19 cellular contexts compared by ENCODE assay signal in the genomic region with DNA sequence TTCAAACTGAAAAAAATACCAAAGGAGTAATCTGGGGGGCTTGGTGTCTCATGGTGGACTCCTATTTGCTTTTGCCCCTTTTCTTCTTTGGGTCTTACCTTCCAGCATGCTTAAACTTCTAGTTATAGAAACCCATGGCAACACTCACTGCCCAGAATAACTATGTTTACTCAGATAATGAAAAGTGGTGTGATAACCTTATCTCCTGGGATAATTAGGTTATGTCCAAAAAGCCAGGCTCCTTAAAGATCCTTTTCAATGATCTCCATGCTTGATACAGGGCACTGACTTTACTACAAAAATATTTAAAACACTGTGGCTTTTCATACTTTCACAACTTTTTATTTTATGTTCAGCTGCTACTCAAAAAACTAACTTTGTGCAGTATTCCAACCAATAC.
DNase-seq lines count a peak whose midpoint lies in the region; ATAC-seq and TF ChIP-seq lines count a peak whose summit lies in the region.
"Had no signal": no experiment of that assay in that cellular context is flagged by ENCODE, and none has a peak within 500 bp of the region (broad histone marks: within the 10 kb centered on the region; RNA-seq: fewer than 3 reads in every experiment).

No MANE protein-coding gene starts in this region.

- TF ChIP-seq POLR2A in heart left ventricle (IDR thresholded peaks at IDR 0.05): no peak
- no peak for TF ChIP-seq POLR2A in stomach (IDR thresholded peaks at IDR 0.05)

- no peak for TF ChIP-seq CTCF in cardiac muscle cell (IDR thresholded peaks at IDR 0.05; ENCODE audit: low read depth, low read length)
- no peak for TF ChIP-seq CTCF in heart left ventricle (IDR thresholded peaks at IDR 0.05)
- no peak for TF ChIP-seq CTCF in stomach (IDR thresholded peaks at IDR 0.05)

- peak overlapping the region; percentile 2 for H3K27ac ChIP-seq in cardiac muscle cell
- H3K27ac ChIP-seq in heart left ventricle: no peak overlapping the region
- H3K27ac ChIP-seq in stomach: no peak overlapping the region
- H3K27ac ChIP-seq: 22Rv1; A549; BLaER1 treated with 17β-estradiol and CSF1 and Interleukin-3, amounts not matched to agents 10 nM and 100 nM; C4-2B had no signal

- DNase-seq in cardiac muscle cell (ENCODE audit: low read depth in 1 of 2, low spot score in 1 of 2) (no peak), heart left ventricle (no peak), SK-N-DZ (ENCODE audit: low spot score) (peak; percentile 94), EL (no peak), stomach (no peak)
- DNase-seq: AML-193; Caco-2; Calu3; CD4-positive, alpha-beta T cell; CD8-positive, alpha-beta T cell; DMS79 treated with DMSO at 0.1 percent for 48 hours; GDM1 had no signal

- no peak overlapping the region for H3K4me3 ChIP-seq in cardiac muscle cell
- no peak overlapping the region for H3K4me3 ChIP-seq in heart left ventricle
- no peak overlapping the region for H3K4me3 ChIP-seq in stomach
- H3K4me3 ChIP-seq: A549; BLaER1 treated with 17β-estradiol and CSF1 and Interleukin-3, amounts not matched to agents 10 nM and 100 nM; GM12878 had no signal

- ATAC-seq in heart left ventricle (no peak), SK-N-SH treated with all-trans-retinoic acid at 6 μM for 48 hours (no peak), HG02973 (IDR thresholded peaks at IDR 0.05; ENCODE audit: unreplicated experiment) (no peak)
- ATAC-seq: A549; CD8-positive, alpha-beta T cell; GM12878 had no signal

- TF ChIP-seq EP300 in stomach (IDR thresholded peaks at IDR 0.05): no peak

- H3K27me3 ChIP-seq in cardiac muscle cell (no peaks in the 10 kb centered on the region), heart left ventricle (no peaks in the 10 kb centered on the region), stomach (no peaks in the 10 kb centered on the region)
- H3K27me3 ChIP-seq: BLaER1 treated with 17β-estradiol and CSF1 and Interleukin-3, amounts not matched to agents 10 nM and 100 nM had no signal

- H3K36me3 ChIP-seq in cardiac muscle cell: no peaks in the 10 kb centered on the region
- no peaks in the 10 kb centered on the region for H3K36me3 ChIP-seq in heart left ventricle
- H3K36me3 ChIP-seq in stomach: no peaks in the 10 kb centered on the region
- H3K36me3 ChIP-seq: BLaER1 treated with 17β-estradiol and CSF1 and Interleukin-3, amounts not matched to agents 10 nM and 100 nM had no signal

- intact Hi-C loops in heart left ventricle (cut with DNase I) (no loop called here), stomach (cut with DNase I; ENCODE audit: low total_unique reads) (no loop called here)

- H3K4me1 ChIP-seq in cardiac muscle cell (ENCODE audit: low read depth) (peaks cover 36% of the 10 kb centered on the region), heart left ventricle (peaks cover 0 to 21% (median 3%) of the 10 kb centered on the region in 12 donors), stomach (peaks cover 0 to 13% (median 0%) of the 10 kb centered on the region in 4 donors)
- H3K4me1 ChIP-seq: A549, Caco-2 had no signal

- H3K9me3 ChIP-seq in cardiac muscle cell (ENCODE audit: low read depth): no peaks in the 10 kb centered on the region
- H3K9me3 ChIP-seq in heart left ventricle: no peaks in the 10 kb centered on the region
- no peaks in the 10 kb centered on the region for H3K9me3 ChIP-seq in stomach
- H3K9me3 ChIP-seq: A549; BLaER1 treated with 17β-estradiol and CSF1 and Interleukin-3, amounts not matched to agents 10 nM and 100 nM; Caco-2 had no signal

TF ChIP-seq in SK-N-SH treated with all-trans-retinoic acid at 6 μM for 48 hours, 23 proteins besides CTCF, POLR2A, EP300 and RAD21:
- TF ChIP-seq TCF4 (CRISPR knock-in tag; IDR thresholded peaks at IDR 0.05; ENCODE audit: borderline replicate concordance) (peak; percentile 61; the same call in 1 of the 2 replicates), ISL1 (CRISPR knock-in tag; IDR thresholded peaks at IDR 0.05) (peak; percentile 30), GLIS3 (CRISPR knock-in tag; IDR thresholded peaks at IDR 0.05) (no peak), OSR1 (CRISPR knock-in tag; IDR thresholded peaks at IDR 0.05) (no peak), CSDC2 (CRISPR knock-in tag; IDR thresholded peaks at IDR 0.05) (no peak), SNAI2 (CRISPR knock-in tag; IDR thresholded peaks at IDR 0.05) (no peak; the same call in 1 of the 2 replicates), ZFP30 (CRISPR knock-in tag; IDR thresholded peaks at IDR 0.05) (no peak), ZNF565 (CRISPR knock-in tag; conservative IDR thresholded peaks at IDR 0.05; ENCODE audit: low read depth) (no peak), ARNTL (CRISPR knock-in tag; IDR thresholded peaks at IDR 0.05; ENCODE audit: borderline replicate concordance, low read depth) (no peak)
- TF ChIP-seq, protein P1, sequence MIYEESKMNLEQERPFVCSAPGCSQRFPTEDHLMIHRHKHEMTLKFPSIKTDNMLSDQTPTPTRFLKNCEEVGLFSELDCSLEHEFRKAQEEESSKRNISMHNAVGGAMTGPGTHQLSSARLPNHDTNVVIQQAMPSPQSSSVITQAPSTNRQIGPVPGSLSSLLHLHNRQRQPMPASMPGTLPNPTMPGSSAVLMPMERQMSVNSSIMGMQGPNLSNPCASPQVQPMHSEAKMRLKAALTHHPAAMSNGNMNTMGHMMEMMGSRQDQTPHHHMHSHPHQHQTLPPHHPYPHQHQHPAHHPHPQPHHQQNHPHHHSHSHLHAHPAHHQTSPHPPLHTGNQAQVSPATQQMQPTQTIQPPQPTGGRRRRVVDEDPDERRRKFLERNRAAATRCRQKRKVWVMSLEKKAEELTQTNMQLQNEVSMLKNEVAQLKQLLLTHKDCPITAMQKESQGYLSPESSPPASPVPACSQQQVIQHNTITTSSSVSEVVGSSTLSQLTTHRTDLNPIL (CRISPR knock-in tag; IDR thresholded peaks at IDR 0.05; ENCODE audit: low read depth): peak; percentile 17; the same call in 1 of the 2 replicates
- TF ChIP-seq, protein P2, sequence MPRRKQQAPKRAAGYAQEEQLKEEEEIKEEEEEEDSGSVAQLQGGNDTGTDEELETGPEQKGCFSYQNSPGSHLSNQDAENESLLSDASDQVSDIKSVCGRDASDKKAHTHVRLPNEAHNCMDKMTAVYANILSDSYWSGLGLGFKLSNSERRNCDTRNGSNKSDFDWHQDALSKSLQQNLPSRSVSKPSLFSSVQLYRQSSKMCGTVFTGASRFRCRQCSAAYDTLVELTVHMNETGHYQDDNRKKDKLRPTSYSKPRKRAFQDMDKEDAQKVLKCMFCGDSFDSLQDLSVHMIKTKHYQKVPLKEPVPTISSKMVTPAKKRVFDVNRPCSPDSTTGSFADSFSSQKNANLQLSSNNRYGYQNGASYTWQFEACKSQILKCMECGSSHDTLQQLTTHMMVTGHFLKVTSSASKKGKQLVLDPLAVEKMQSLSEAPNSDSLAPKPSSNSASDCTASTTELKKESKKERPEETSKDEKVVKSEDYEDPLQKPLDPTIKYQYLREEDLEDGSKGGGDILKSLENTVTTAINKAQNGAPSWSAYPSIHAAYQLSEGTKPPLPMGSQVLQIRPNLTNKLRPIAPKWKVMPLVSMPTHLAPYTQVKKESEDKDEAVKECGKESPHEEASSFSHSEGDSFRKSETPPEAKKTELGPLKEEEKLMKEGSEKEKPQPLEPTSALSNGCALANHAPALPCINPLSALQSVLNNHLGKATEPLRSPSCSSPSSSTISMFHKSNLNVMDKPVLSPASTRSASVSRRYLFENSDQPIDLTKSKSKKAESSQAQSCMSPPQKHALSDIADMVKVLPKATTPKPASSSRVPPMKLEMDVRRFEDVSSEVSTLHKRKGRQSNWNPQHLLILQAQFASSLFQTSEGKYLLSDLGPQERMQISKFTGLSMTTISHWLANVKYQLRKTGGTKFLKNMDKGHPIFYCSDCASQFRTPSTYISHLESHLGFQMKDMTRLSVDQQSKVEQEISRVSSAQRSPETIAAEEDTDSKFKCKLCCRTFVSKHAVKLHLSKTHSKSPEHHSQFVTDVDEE (CRISPR knock-in tag; IDR thresholded peaks at IDR 0.05): no peak
- TF ChIP-seq, protein P3, sequence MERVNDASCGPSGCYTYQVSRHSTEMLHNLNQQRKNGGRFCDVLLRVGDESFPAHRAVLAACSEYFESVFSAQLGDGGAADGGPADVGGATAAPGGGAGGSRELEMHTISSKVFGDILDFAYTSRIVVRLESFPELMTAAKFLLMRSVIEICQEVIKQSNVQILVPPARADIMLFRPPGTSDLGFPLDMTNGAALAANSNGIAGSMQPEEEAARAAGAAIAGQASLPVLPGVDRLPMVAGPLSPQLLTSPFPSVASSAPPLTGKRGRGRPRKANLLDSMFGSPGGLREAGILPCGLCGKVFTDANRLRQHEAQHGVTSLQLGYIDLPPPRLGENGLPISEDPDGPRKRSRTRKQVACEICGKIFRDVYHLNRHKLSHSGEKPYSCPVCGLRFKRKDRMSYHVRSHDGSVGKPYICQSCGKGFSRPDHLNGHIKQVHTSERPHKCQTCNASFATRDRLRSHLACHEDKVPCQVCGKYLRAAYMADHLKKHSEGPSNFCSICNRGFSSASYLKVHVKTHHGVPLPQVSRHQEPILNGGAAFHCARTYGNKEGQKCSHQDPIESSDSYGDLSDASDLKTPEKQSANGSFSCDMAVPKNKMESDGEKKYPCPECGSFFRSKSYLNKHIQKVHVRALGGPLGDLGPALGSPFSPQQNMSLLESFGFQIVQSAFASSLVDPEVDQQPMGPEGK (CRISPR knock-in tag; IDR thresholded peaks at IDR 0.05; ENCODE audit: borderline replicate concordance): no peak
TF ChIP-seq in SK-N-SH treated with all-trans-retinoic acid at 6 μM for 48 hours: peak in this region for 3.
